10 cellular contexts compared by ENCODE assay signal in genomic region chr3:134232146-134232545, GRCh38. TPM values are rescaled to one million over a fixed set of nuclear protein-coding genes. Genes with fewer than 3 reads are reported as not detected.
DNase-seq lines count a peak whose midpoint lies in the region; ATAC-seq lines count a peak whose summit lies in the region.
"Had no signal": no experiment of that assay in that cellular context is flagged by ENCODE, and none has a peak within 500 bp of the region (broad histone marks: within the 10 kb centered on the region; RNA-seq: fewer than 3 reads in every experiment).

No MANE protein-coding gene starts in this region.

- no peak for DNase-seq in activated naive CD8-positive, alpha-beta T cell treated with anti-CD3 and anti-CD28 coated beads, Interleukin-2, amount 10 ng/mL, durations not matched to agents 7 days and 5 days
- DNase-seq in naive thymus-derived CD8-positive, alpha-beta T cell: no peak
- DNase-seq in NK-92 (lab: John Stamatoyannopoulos, UW; ENCODE audit: unreplicated experiment): no peak
- no peak for DNase-seq in hypothalamus (lab: John Stamatoyannopoulos, UW)
- DNase-seq: DMS79 treated with DMSO at 0.1 percent for 48 hours, hippocampal formation, spleen had no signal

- H3K9me3 Mint-ChIP-seq in activated naive CD8-positive, alpha-beta T cell treated with anti-CD3 and anti-CD28 coated beads, Interleukin-2, amount 10 ng/mL, durations not matched to agents 7 days and 5 days: no peaks in the 10 kb centered on the region
- no peaks in the 10 kb centered on the region for H3K9me3 Mint-ChIP-seq in naive thymus-derived CD8-positive, alpha-beta T cell

- H3K4me3 Mint-ChIP-seq in activated naive CD8-positive, alpha-beta T cell treated with anti-CD3 and anti-CD28 coated beads, Interleukin-2, amount 10 ng/mL, durations not matched to agents 7 days and 5 days: no peak overlapping the region
- H3K4me3 Mint-ChIP-seq in naive thymus-derived CD8-positive, alpha-beta T cell: peak overlapping the region in 8 of 10 donors; percentile 1 to 67 (median 37)

- peaks cover 25% of the 10 kb centered on the region for H3K4me1 Mint-ChIP-seq in activated naive CD8-positive, alpha-beta T cell treated with anti-CD3 and anti-CD28 coated beads, Interleukin-2, amount 10 ng/mL, durations not matched to agents 7 days and 5 days
- H3K4me1 Mint-ChIP-seq in naive thymus-derived CD8-positive, alpha-beta T cell: peaks cover 33 to 84% (median 72%) of the 10 kb centered on the region in 4 donors

- H3K27me3 Mint-ChIP-seq in activated naive CD8-positive, alpha-beta T cell treated with anti-CD3 and anti-CD28 coated beads, Interleukin-2, amount 10 ng/mL, durations not matched to agents 7 days and 5 days: peaks cover 2% of the 10 kb centered on the region
- H3K27me3 Mint-ChIP-seq in naive thymus-derived CD8-positive, alpha-beta T cell: no peaks in the 10 kb centered on the region

- POLR2A ChIA-PET in activated naive CD8-positive, alpha-beta T cell treated with anti-CD3 and anti-CD28 coated beads, Interleukin-2, amount 10 ng/mL, durations not matched to agents 7 days and 5 days (lab: Charles Lee): no interaction called here
- POLR2A ChIA-PET in naive thymus-derived CD8-positive, alpha-beta T cell (lab: Charles Lee): interaction anchor here (0.6 to 0.9 kb wide), 2 partner anchors 9 to 18 kb away, joined by 3 read pairs; no protein-coding TSS in a partner anchor

- no peak overlapping the region for H3K27ac Mint-ChIP-seq in activated naive CD8-positive, alpha-beta T cell treated with anti-CD3 and anti-CD28 coated beads, Interleukin-2, amount 10 ng/mL, durations not matched to agents 7 days and 5 days
- H3K27ac Mint-ChIP-seq in naive thymus-derived CD8-positive, alpha-beta T cell: peak overlapping the region in 8 of 10 donors; percentile 1 to 49 (median 17)

- H3K36me3 Mint-ChIP-seq in activated naive CD8-positive, alpha-beta T cell treated with anti-CD3 and anti-CD28 coated beads, Interleukin-2, amount 10 ng/mL, durations not matched to agents 7 days and 5 days: peaks cover 3% of the 10 kb centered on the region
- peaks cover 0 to 7% (median 5%) of the 10 kb centered on the region in 3 donors for H3K36me3 Mint-ChIP-seq in naive thymus-derived CD8-positive, alpha-beta T cell

- ATAC-seq in GM18502 (IDR thresholded peaks at IDR 0.05; ENCODE audit: poor library complexity, unreplicated experiment): peak; percentile 47
- ATAC-seq in HG03558 (IDR thresholded peaks at IDR 0.05; ENCODE audit: extremely low read depth, unreplicated experiment): peak; percentile 45
- peak; percentile 54 for ATAC-seq in activated naive CD8-positive, alpha-beta T cell treated with anti-CD3 and anti-CD28 coated beads, Interleukin-2, amount 10 ng/mL, durations not matched to agents 7 days and 5 days (ENCODE audit: low read depth)
- ATAC-seq in naive thymus-derived CD8-positive, alpha-beta T cell: peak in 1 of 2 donors; percentile 56
- no peak for ATAC-seq in HG02870 (IDR thresholded peaks at IDR 0.05; ENCODE audit: unreplicated experiment)

RNA-seq across cellular contexts. Expression of gene RYK, which starts 18.5 kb away (rescaled TPM):
- 10 to 100 TPM; 23.3 to 23.4 TPM for total RNA-seq in activated naive CD8-positive, alpha-beta T cell treated with anti-CD3 and anti-CD28 coated beads, Interleukin-2, amount 10 ng/mL, durations not matched to agents 7 days and 5 days
- 10 to 100 TPM; 57.2 to 59.2 TPM for total RNA-seq in naive thymus-derived CD8-positive, alpha-beta T cell
- polyA plus RNA-seq in naive thymus-derived CD8-positive, alpha-beta T cell: 10 to 100 TPM in 1 of 3 donors, 1 to 10 TPM in 2; 6.3 to 15.6 (median 9.6) TPM
